In the genomic region with DNA sequence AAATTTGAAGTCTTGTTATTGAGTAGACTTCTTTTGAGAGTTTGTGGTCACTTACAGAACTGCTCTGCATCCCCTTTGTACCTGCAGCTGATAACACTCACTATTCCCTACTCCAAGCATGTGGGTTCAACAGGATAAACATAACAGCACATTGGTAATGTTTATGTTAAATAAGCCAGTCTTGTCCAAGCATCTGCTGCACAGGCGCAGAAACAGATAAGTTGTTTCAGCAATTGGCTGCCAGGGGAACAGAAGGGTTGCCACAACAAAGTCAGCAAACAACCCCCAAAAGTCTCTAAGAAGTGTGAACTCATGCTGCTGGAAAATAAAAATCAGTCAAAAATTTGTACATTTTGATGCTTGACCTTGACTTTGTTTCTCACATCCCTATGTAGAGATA, we compare ENCODE assay signal across 3 cellular contexts.
TF ChIP-seq lines count a peak whose summit lies in the region.

No MANE protein-coding gene starts in this region.

TF ChIP-seq in IMR-90, 13 proteins besides CTCF, POLR2A, EP300 and RAD21:
- TF ChIP-seq, protein P1, sequence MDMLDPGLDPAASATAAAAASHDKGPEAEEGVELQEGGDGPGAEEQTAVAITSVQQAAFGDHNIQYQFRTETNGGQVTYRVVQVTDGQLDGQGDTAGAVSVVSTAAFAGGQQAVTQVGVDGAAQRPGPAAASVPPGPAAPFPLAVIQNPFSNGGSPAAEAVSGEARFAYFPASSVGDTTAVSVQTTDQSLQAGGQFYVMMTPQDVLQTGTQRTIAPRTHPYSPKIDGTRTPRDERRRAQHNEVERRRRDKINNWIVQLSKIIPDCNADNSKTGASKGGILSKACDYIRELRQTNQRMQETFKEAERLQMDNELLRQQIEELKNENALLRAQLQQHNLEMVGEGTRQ (IDR thresholded peaks at IDR 0.05; ENCODE audit: low read depth, low read length), result no peak
- no peak for TF ChIP-seq FOS (IDR thresholded peaks at IDR 0.05; ENCODE audit: low read depth, low read length)
TF ChIP-seq in IMR-90: peak in this region for 0.

TF ChIP-seq in K562, 482 proteins besides CTCF, POLR2A, EP300 and RAD21:
- TF ChIP-seq TAF15 (IDR thresholded peaks at IDR 0.05; ENCODE audit: low read depth, low read length) (no peak), RFX1 (IDR thresholded peaks at IDR 0.05) (peak; percentile 32), U2AF2 (optimal IDR thresholded peaks at IDR 0.05; ENCODE audit: low read depth, low read length) (no peak), FOXJ2 (tag; IDR thresholded peaks at IDR 0.05) (peak; percentile 93)

TF ChIP-seq in HepG2, 621 proteins besides CTCF, POLR2A, EP300 and RAD21:
- no peak for TF ChIP-seq NR2F6 (IDR thresholded peaks at IDR 0.05)
- no peak for TF ChIP-seq NR2F6 (CRISPR knock-in tag; IDR thresholded peaks at IDR 0.05)
- TF ChIP-seq, protein P2, sequence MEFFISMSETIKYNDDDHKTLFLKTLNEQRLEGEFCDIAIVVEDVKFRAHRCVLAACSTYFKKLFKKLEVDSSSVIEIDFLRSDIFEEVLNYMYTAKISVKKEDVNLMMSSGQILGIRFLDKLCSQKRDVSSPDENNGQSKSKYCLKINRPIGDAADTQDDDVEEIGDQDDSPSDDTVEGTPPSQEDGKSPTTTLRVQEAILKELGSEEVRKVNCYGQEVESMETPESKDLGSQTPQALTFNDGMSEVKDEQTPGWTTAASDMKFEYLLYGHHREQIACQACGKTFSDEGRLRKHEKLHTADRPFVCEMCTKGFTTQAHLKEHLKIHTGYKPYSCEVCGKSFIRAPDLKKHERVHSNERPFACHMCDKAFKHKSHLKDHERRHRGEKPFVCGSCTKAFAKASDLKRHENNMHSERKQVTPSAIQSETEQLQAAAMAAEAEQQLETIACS (CRISPR knock-in tag; IDR thresholded peaks at IDR 0.05), result no peak
- no peak for TF ChIP-seq CBX5 (CRISPR knock-in tag; IDR thresholded peaks at IDR 0.05; ENCODE audit: borderline replicate concordance)
